Comparison of ENCODE assay signal across 25 cellular contexts in genomic region chr7:146106319-146106718, GRCh38. TPM values are rescaled to one million over a fixed set of nuclear protein-coding genes. Genes with fewer than 3 reads are reported as not detected.
"Had no signal": no experiment of that assay in that cellular context is flagged by ENCODE, and none has a peak within 500 bp of the region (broad histone marks: within the 10 kb centered on the region; RNA-seq: fewer than 3 reads in every experiment).

No MANE protein-coding gene starts in this region.

- ATAC-seq: effector memory CD8-positive, alpha-beta T cell; esophagus mucosa; gastrocnemius medialis; heart right ventricle; left cardiac atrium; left lung; left ventricle myocardium superior; lower lobe of right lung; naive thymus-derived CD4-positive, alpha-beta T cell had no signal

- H3K36me3 ChIP-seq: colonic mucosa, esophagus squamous epithelium, gastrocnemius medialis, heart right ventricle, left lung, lower lobe of right lung had no signal

- H3K4me1 ChIP-seq: colonic mucosa, esophagus squamous epithelium, gastrocnemius medialis, heart right ventricle, left lung, lower lobe of right lung had no signal

- H3K27ac ChIP-seq: colonic mucosa, epithelial cell of prostate, esophagus squamous epithelium, gastrocnemius medialis, heart right ventricle, left lung, lower lobe of right lung had no signal

- DNase-seq: colonic mucosa; cortex of kidney; effector CD8-positive, alpha-beta T cell; effector memory CD8-positive, alpha-beta T cell; endodermal cell; erythroblast; esophagus squamous epithelium; foreskin fibroblast; foreskin melanocyte; gastrocnemius medialis; glutamatergic neuron; head of caudate nucleus; heart right ventricle; hippocampal formation; left cardiac atrium; left lung; left ventricle myocardium superior; lower lobe of right lung; mesenchymal stem cell; naive thymus-derived CD4-positive, alpha-beta T cell had no signal

- H3K9me3 ChIP-seq: colonic mucosa, esophagus squamous epithelium, gastrocnemius medialis, heart right ventricle, left lung, lower lobe of right lung had no signal

- H3K27me3 ChIP-seq: colonic mucosa, esophagus squamous epithelium, gastrocnemius medialis, heart right ventricle, left lung had no signal

- FAIRE-seq: endometrium, islet of Langerhans, keratinocyte had no signal

- H3K4me3 ChIP-seq: colonic mucosa, esophagus squamous epithelium, gastrocnemius medialis, heart right ventricle, left lung, lower lobe of right lung had no signal

RNA-seq across cellular contexts. Expression of gene CNTNAP2, which starts 10.3 kb away (rescaled TPM):
- total RNA-seq: gastrocnemius medialis had no signal
